In the genomic region with DNA sequence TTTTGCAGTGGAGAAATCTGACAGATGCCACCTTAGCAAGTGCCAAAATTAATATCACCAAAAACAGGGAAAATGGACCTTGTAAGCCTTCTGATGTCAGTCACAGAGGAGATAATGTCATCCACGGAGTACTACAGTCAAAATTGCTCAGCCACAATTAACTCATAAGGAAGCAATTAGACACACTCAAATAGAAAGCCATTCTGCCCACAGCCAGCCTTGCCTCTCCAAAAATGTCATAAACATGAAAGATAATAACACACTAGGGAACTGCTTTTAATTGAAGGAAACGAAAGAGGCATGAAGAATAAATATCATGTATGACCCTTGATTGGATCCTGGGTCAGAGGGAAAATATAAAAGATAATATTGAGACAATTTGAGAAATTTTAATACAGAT, we compare ENCODE assay signal across 26 cellular contexts.
"Had no signal": no experiment of that assay in that cellular context is flagged by ENCODE, and none has a peak within 500 bp of the region (broad histone marks: within the 10 kb centered on the region; RNA-seq: fewer than 3 reads in every experiment).

No MANE protein-coding gene starts in this region.

- H3K9me3 ChIP-seq: esophagus squamous epithelium, heart right ventricle, left ventricle myocardium inferior, lower lobe of right lung, prostate gland, right atrium auricular region, suprapubic skin, transverse colon, upper lobe of right lung, uterus had no signal

- H3K4me1 ChIP-seq: esophagus squamous epithelium, heart right ventricle, left ventricle myocardium inferior, lower lobe of right lung, prostate gland, right atrium auricular region, suprapubic skin, transverse colon, upper lobe of right lung, uterus had no signal

- H3K27me3 ChIP-seq: esophagus squamous epithelium, heart right ventricle, right atrium auricular region, suprapubic skin, transverse colon, upper lobe of right lung, uterus had no signal

- H3K27ac ChIP-seq: esophagus squamous epithelium, heart right ventricle, left ventricle myocardium inferior, lower lobe of right lung, prostate gland, right atrium auricular region, suprapubic skin, transverse colon, upper lobe of right lung, uterus had no signal

- H3K4me2 ChIP-seq: smooth muscle cell had no signal

- H3K4me3 ChIP-seq: esophagus squamous epithelium, heart right ventricle, left ventricle myocardium inferior, lower lobe of right lung, prostate gland, right atrium auricular region, smooth muscle cell, suprapubic skin, transverse colon, upper lobe of right lung, uterus had no signal

- H3K36me3 ChIP-seq: esophagus squamous epithelium, heart right ventricle, left ventricle myocardium inferior, lower lobe of right lung, prostate gland, right atrium auricular region, suprapubic skin, transverse colon, upper lobe of right lung, uterus had no signal

- DNase-seq: effector memory CD8-positive, alpha-beta T cell; erythroblast; esophagus squamous epithelium; foreskin melanocyte; glutamatergic neuron; heart right ventricle; hippocampal formation; left cardiac atrium; left ventricle myocardium inferior; lower lobe of right lung; naive thymus-derived CD8-positive, alpha-beta T cell; nephron progenitor cell; nucleus accumbens; stimulated activated CD4-positive, alpha-beta T cell treated with anti-CD3 and anti-CD28 coated beads, Interleukin-12 subunit alpha, Interleukin-12 subunit beta, amount 100 ng/mL, for 4 hours; stimulated activated CD4-positive, alpha-beta T cell treated with anti-CD3 and anti-CD28 coated beads, Interleukin-1b, Interleukin-23, amount 100 ng/mL, for 48 hours; stimulated activated CD4-positive, alpha-beta T cell treated with anti-CD3 and anti-CD28 coated beads, Interleukin-4, amount 100 ng/mL, for 1 hour; stimulated activated CD8-positive, alpha-beta memory T cell treated with anti-CD3 and anti-CD28 coated beads, Interleukin-4, amount 100 ng/mL, for 48 hours; stimulated activated naive CD4-positive, alpha-beta T cell; stimulated activated naive CD8-positive, alpha-beta T cell treated with anti-CD3 and anti-CD28 coated beads, Interleukin-15, amount 100 ng/mL, for 72 hours; transverse colon; upper lobe of right lung; uterus had no signal
